In the genomic region with DNA sequence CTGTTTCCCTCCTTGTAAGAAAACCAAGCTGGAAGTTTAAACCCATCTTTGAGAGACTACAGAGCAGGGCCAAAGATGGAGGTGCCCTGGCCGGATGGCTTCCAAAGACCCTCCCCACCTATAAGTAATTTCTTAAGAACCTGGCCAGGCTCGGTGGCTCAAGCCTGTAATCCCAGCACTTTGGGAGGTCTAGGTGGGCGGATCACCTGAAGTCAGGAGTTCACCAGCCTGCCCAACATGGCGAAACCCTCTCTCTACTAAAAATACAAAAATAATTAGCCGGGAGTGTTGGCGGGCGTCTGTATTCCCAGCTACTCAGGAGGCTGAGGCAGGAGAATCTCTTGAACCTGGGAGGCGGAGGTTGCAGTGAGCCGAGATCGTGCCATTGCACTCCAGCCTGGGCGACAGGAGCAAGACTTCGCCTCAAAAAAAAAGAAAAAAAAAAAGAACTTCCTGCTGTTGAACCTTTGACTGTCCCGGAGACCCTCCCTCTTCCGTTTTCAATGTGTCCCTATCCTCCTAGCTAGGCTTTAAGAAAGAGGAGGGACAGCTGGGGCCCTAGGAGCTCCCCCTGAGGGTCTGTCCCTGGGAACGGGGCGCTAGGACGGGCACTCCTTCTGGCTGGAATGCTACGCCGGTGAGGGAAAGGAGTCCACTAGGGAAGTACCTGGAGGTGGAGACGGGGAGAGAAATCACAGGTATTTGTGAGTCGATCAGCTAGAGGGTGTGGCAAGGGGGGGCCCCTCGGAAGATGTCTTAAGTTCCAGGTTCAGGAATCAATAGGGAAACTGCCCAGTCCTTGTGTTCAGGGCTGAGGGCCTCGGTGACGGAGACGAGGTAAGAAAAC, we compare ENCODE assay signal across 8 cellular contexts. TPM values are rescaled to one million over a fixed set of nuclear protein-coding genes. Genes with fewer than 3 reads are reported as not detected.
DNase-seq lines count a peak whose midpoint lies in the region; ATAC-seq and TF ChIP-seq lines count a peak whose summit lies in the region.

No MANE protein-coding gene starts in this region.

- peak overlapping the region; percentile 69 to 84 (median 70) for H3K4me3 ChIP-seq in fibroblast of lung (replicated peaks in 1 of 4; ENCODE audit: control extremely low read depth in 1 of 4, insufficient read depth in 1 of 4, low read depth in 3 of 4, low read length in 4 of 4)

- ATAC-seq in HG03354 (IDR thresholded peaks at IDR 0.05; ENCODE audit: poor library complexity, severe bottlenecking, unreplicated experiment): peak; percentile 22

- H3K9me3 ChIP-seq in fibroblast of lung (ENCODE audit: control insufficient read depth, insufficient read depth, low read depth, low read length): no peaks in the 10 kb centered on the region

- POLR2A ChIA-PET in activated CD4-positive, alpha-beta T cell treated with anti-CD3 and anti-CD28 coated beads, Interleukin-2, amount 10 ng/mL, durations not matched to agents 7 days and 5 days (lab: Charles Lee): interaction anchor here (0.9 to 1.8 kb wide), 2 partner anchors 35 to 43 kb away, joined by 3 to 9 read pairs; no protein-coding TSS in a partner anchor

- DNase-seq in activated CD4-positive, alpha-beta T cell treated with anti-CD3 and anti-CD28 coated beads, Interleukin-2, amount 10 ng/mL, durations not matched to agents 7 days and 5 days: no peak
- no peak for DNase-seq in activated CD4-positive, alpha-beta T cell treated with anti-CD3 and anti-CD28 coated beads for 4 hours
- no peak for DNase-seq in fibroblast of lung (ENCODE audit: low read depth in 2 of 2)
- DNase-seq in nephron progenitor cell: peak; percentile 55
- DNase-seq in effector CD4-positive, alpha-beta T cell: no peak
- DNase-seq in epidermal melanocyte (ENCODE audit: insufficient read length, low spot score): no peak

- TF ChIP-seq CTCF in fibroblast of lung (conservative IDR thresholded peaks at IDR 0.05 in 1 of 2, IDR thresholded peaks at IDR 0.05 in 1 of 2; ENCODE audit: low read depth in 1 of 2, low read length in 2 of 2) (peak in 1 of 2 donors; percentile 19), nephron progenitor cell (IDR thresholded peaks at IDR 0.05) (no peak)

- H3K27me3 ChIP-seq in fibroblast of lung (ENCODE audit: control insufficient read depth, insufficient read depth, low read length): no peaks in the 10 kb centered on the region

- H3K9me3 Mint-ChIP-seq in activated CD4-positive, alpha-beta T cell treated with anti-CD3 and anti-CD28 coated beads, Interleukin-2, amount 10 ng/mL, durations not matched to agents 7 days and 5 days: peaks cover 5% of the 10 kb centered on the region
- peaks cover 8% of the 10 kb centered on the region for H3K9me3 Mint-ChIP-seq in T-helper 1 cell treated with Interleukin-12 subunit alpha and Interleukin-12 subunit beta and Interleukin-4 antibody, amounts not matched to agents 30 μg/mL and 1 μg/mL, for 36 hours
- H3K9me3 Mint-ChIP-seq in nephron progenitor cell: peaks cover 9% of the 10 kb centered on the region

- H3K4me2 ChIP-seq in fibroblast of lung (ENCODE audit: extremely low read depth, insufficient read depth, low read length): peak overlapping the region; percentile 96

- peaks cover 56% of the 10 kb centered on the region for H3K36me3 Mint-ChIP-seq in activated CD4-positive, alpha-beta T cell treated with anti-CD3 and anti-CD28 coated beads, Interleukin-2, amount 10 ng/mL, durations not matched to agents 7 days and 5 days (ENCODE audit: low read depth)
- H3K36me3 Mint-ChIP-seq in T-helper 1 cell treated with Interleukin-12 subunit alpha and Interleukin-12 subunit beta and Interleukin-4 antibody, amounts not matched to agents 30 μg/mL and 1 μg/mL, for 36 hours (ENCODE audit: low read depth): peaks cover 41% of the 10 kb centered on the region
- peaks cover 12% of the 10 kb centered on the region for H3K36me3 Mint-ChIP-seq in nephron progenitor cell (ENCODE audit: low read depth)

- peak overlapping the region; percentile 83 for H2AFZ ChIP-seq in fibroblast of lung (ENCODE audit: low read length)

- no peaks in the 10 kb centered on the region for H3K36me3 ChIP-seq in fibroblast of lung (ENCODE audit: control insufficient read depth, insufficient read depth, low read length)

- CTCF ChIA-PET in activated CD4-positive, alpha-beta T cell treated with anti-CD3 and anti-CD28 coated beads, Interleukin-2, amount 10 ng/mL, durations not matched to agents 7 days and 5 days (lab: Charles Lee): interaction anchor here (0.6 to 8.1 kb wide), 19 partner anchors 8 to 1598 kb away, joined by 3 to 92 read pairs (median 10); a partner anchor contains a TSS

- peak overlapping the region; percentile 76 for H3K9ac ChIP-seq in fibroblast of lung (ENCODE audit: insufficient read depth, low read length)

- no peaks in the 10 kb centered on the region for H4K20me1 ChIP-seq in fibroblast of lung (ENCODE audit: control insufficient read depth, extremely low read depth, insufficient read depth, low read length)

- H3K27ac ChIP-seq in fibroblast of lung (ENCODE audit: insufficient read depth, low read length): peak overlapping the region; percentile 66

- H3K79me2 ChIP-seq in fibroblast of lung (ENCODE audit: control insufficient read depth, insufficient read depth, low read length): no peaks in the 10 kb centered on the region

- peak overlapping the region; percentile 92 for H3K4me3 Mint-ChIP-seq in activated CD4-positive, alpha-beta T cell treated with anti-CD3 and anti-CD28 coated beads, Interleukin-2, amount 10 ng/mL, durations not matched to agents 7 days and 5 days
- H3K4me3 Mint-ChIP-seq in T-helper 1 cell treated with Interleukin-12 subunit alpha and Interleukin-12 subunit beta and Interleukin-4 antibody, amounts not matched to agents 30 μg/mL and 1 μg/mL, for 36 hours: peak overlapping the region; percentile 99
- peak overlapping the region; percentile 90 for H3K4me3 Mint-ChIP-seq in nephron progenitor cell

- peak overlapping the region; percentile 94 for H3K27ac Mint-ChIP-seq in activated CD4-positive, alpha-beta T cell treated with anti-CD3 and anti-CD28 coated beads, Interleukin-2, amount 10 ng/mL, durations not matched to agents 7 days and 5 days
- peak overlapping the region; percentile 99 for H3K27ac Mint-ChIP-seq in T-helper 1 cell treated with Interleukin-12 subunit alpha and Interleukin-12 subunit beta and Interleukin-4 antibody, amounts not matched to agents 30 μg/mL and 1 μg/mL, for 36 hours
- peak overlapping the region; percentile 86 for H3K27ac Mint-ChIP-seq in nephron progenitor cell

- H3K27me3 Mint-ChIP-seq in activated CD4-positive, alpha-beta T cell treated with anti-CD3 and anti-CD28 coated beads, Interleukin-2, amount 10 ng/mL, durations not matched to agents 7 days and 5 days: no peaks in the 10 kb centered on the region
- no peaks in the 10 kb centered on the region for H3K27me3 Mint-ChIP-seq in T-helper 1 cell treated with Interleukin-12 subunit alpha and Interleukin-12 subunit beta and Interleukin-4 antibody, amounts not matched to agents 30 μg/mL and 1 μg/mL, for 36 hours (ENCODE audit: low read depth)
- H3K27me3 Mint-ChIP-seq in nephron progenitor cell (ENCODE audit: low read depth, poor library complexity): peaks cover 6% of the 10 kb centered on the region

- H3K4me1 Mint-ChIP-seq in activated CD4-positive, alpha-beta T cell treated with anti-CD3 and anti-CD28 coated beads, Interleukin-2, amount 10 ng/mL, durations not matched to agents 7 days and 5 days: peaks cover 64% of the 10 kb centered on the region
- H3K4me1 Mint-ChIP-seq in T-helper 1 cell treated with Interleukin-12 subunit alpha and Interleukin-12 subunit beta and Interleukin-4 antibody, amounts not matched to agents 30 μg/mL and 1 μg/mL, for 36 hours (ENCODE audit: low read depth): peaks cover 45% of the 10 kb centered on the region
- H3K4me1 Mint-ChIP-seq in nephron progenitor cell: peaks cover 40% of the 10 kb centered on the region

- peaks cover 2% of the 10 kb centered on the region for H3K4me1 ChIP-seq in fibroblast of lung (ENCODE audit: control insufficient read depth, extremely low read depth, insufficient read depth, low read length)

RNA-seq across cellular contexts. Expression of a gene that starts 4.8 kb away (rescaled TPM):
- 100 to 1,000 TPM; 195 to 202 TPM for total RNA-seq in activated CD4-positive, alpha-beta T cell treated with anti-CD3 and anti-CD28 coated beads, Interleukin-2, amount 10 ng/mL, durations not matched to agents 7 days and 5 days
- total RNA-seq in fibroblast of lung: 0.17 TPM in 1 of 2 replicates, not detected in the other
- polyA plus RNA-seq in fibroblast of lung: 0.07 TPM in 1 of 2 replicates, not detected in the other
- not detected in 2 replicates for polyA plus RNA-seq in fibroblast of lung (2012)
- not detected in 2 replicates for polyA minus RNA-seq in fibroblast of lung (ENCODE audit: low replicate concordance)

RNA-seq across cellular contexts. Expression of a gene that starts 11.9 kb away (rescaled TPM):
- over 10,000 TPM in 1 of 2 experiments, 1,000 to 10,000 TPM in 1; 1,959 to 11,185 TPM for total RNA-seq in activated CD4-positive, alpha-beta T cell treated with anti-CD3 and anti-CD28 coated beads, Interleukin-2, amount 10 ng/mL, durations not matched to agents 7 days and 5 days
- total RNA-seq in fibroblast of lung: 67,954 and 162,287 TPM in 2 replicates
- polyA plus RNA-seq in fibroblast of lung: 75.4 and 110 TPM in 2 replicates
- 16.4 and 31.6 TPM in 2 replicates for polyA plus RNA-seq in fibroblast of lung (2012)
- polyA minus RNA-seq in fibroblast of lung (ENCODE audit: low replicate concordance): 7,676 and 19,551 TPM in 2 replicates

RNA-seq across cellular contexts. Expression of a gene that starts 12.1 kb away (rescaled TPM):
- total RNA-seq in activated CD4-positive, alpha-beta T cell treated with anti-CD3 and anti-CD28 coated beads, Interleukin-2, amount 10 ng/mL, durations not matched to agents 7 days and 5 days: 10 to 100 TPM; 30.7 to 30.9 TPM
- total RNA-seq in fibroblast of lung: 15.4 and 20.6 TPM in 2 replicates
- 20.2 and 24.9 TPM in 2 replicates for polyA plus RNA-seq in fibroblast of lung
- polyA plus RNA-seq in fibroblast of lung (2012): 34.3 and 34.9 TPM in 2 replicates
- polyA minus RNA-seq in fibroblast of lung (ENCODE audit: low replicate concordance): 1.3 and 17.5 TPM in 2 replicates

RNA-seq across cellular contexts. Expression of a gene that starts 19.0 kb away (rescaled TPM):
- total RNA-seq in activated CD4-positive, alpha-beta T cell treated with anti-CD3 and anti-CD28 coated beads, Interleukin-2, amount 10 ng/mL, durations not matched to agents 7 days and 5 days: 10 to 100 TPM; 11.8 to 13.5 TPM
- total RNA-seq in fibroblast of lung: under 0.01 and 0.66 TPM in 2 replicates
- polyA plus RNA-seq in fibroblast of lung: 0.77 and 3.9 TPM in 2 replicates
- polyA plus RNA-seq in fibroblast of lung (2012): 0.63 and 2.3 TPM in 2 replicates
- polyA minus RNA-seq in fibroblast of lung (ENCODE audit: low replicate concordance): 2.2 and 4.4 TPM in 2 replicates

RNA-seq across cellular contexts. Expression of a gene that starts 27.7 kb away (rescaled TPM):
- total RNA-seq in activated CD4-positive, alpha-beta T cell treated with anti-CD3 and anti-CD28 coated beads, Interleukin-2, amount 10 ng/mL, durations not matched to agents 7 days and 5 days: 1 to 10 TPM; 5.4 to 7.1 TPM
- total RNA-seq in fibroblast of lung: 1.0 and 2.8 TPM in 2 replicates
- polyA plus RNA-seq in fibroblast of lung: 0.64 and 1.00 TPM in 2 replicates
- polyA plus RNA-seq in fibroblast of lung (2012): 0.46 and 0.66 TPM in 2 replicates
- polyA minus RNA-seq in fibroblast of lung (ENCODE audit: low replicate concordance): not detected in 2 replicates

Comparison
In these comparisons a context has a peak if more than half of its experiments do, and no peak if none do; other contexts are left out.
1. RNA of a gene that starts 4.8 kb away (total RNA-seq): 195 to 202 TPM in activated CD4-positive, alpha-beta T cell treated with anti-CD3 and anti-CD28 coated beads, Interleukin-2, amount 10 ng/mL, durations not matched to agents 7 days and 5 days; 0.17 TPM in fibroblast of lung; every median in the first group is over 100 times any median in the second.
2. Peak in every context shown above with its lines, with median percentiles within 50 percentile points of each other: H3K27ac Mint-ChIP-seq and H3K4me3 Mint-ChIP-seq.